In the genomic region with DNA sequence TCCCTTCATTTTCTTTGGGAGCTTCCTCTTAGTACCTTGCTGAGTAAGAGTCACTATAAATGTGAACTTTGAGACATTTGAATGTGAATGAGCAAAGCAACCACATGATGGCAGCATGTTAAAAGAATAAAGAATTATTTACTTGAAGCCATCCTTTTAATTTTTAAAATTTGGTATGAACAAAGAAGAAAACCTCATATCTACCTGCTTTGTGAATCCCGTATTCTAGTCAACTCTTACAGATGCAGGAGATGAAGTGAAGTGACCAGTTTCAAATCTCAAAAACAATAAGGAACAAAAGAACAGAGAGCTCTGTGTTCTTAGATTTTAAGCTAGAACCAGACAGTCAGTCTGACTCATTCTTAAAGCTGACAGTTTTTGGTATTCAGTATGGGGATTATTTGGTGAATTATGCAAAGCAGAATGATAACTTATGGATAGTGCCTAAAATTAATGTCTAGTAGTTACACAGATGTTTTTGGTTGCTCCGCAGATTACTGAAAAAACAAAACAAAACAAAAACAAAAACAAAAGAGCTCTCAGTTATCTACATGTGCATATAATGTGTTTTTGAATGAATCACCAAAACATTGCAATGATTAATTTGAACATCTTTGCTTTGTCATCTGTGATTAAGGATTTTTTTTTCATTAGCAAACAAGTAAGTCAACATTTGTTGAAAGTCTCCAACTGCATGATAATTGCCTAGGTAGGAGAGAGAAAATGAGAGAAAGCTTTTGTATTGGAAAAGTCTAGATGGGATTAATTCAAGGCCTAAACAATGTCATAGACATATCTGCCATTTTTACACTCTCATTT, we compare ENCODE assay signal across 8 cellular contexts. TPM values are rescaled to one million over a fixed set of nuclear protein-coding genes. Genes with fewer than 3 reads are reported as not detected.
DNase-seq lines count a peak whose midpoint lies in the region; ATAC-seq and TF ChIP-seq lines count a peak whose summit lies in the region.

No MANE protein-coding gene starts in this region.

- H3K27ac ChIP-seq in testis, result no peak overlapping the region

- peak; percentile 63 for ATAC-seq in GM19035 (IDR thresholded peaks at IDR 0.05; ENCODE audit: unreplicated experiment)
- no peak for ATAC-seq in GM18870 (IDR thresholded peaks at IDR 0.05; ENCODE audit: unreplicated experiment)

- peak overlapping the region; percentile 41 for H2AFZ ChIP-seq in neuron (ENCODE audit: low read depth, low read length)

- intact Hi-C loops in testis (cut with DNase I; ENCODE audit: low total_unique reads), result no loop called here

- H3K36me3 ChIP-seq in neuron (ENCODE audit: insufficient read depth, low read length) (no peaks in the 10 kb centered on the region), testis (ENCODE audit: low read depth, missing control alignments) (no peaks in the 10 kb centered on the region)

- H3K4me1 ChIP-seq in neuron (ENCODE audit: insufficient read depth, low read length), result no peaks in the 10 kb centered on the region
- no peaks in the 10 kb centered on the region for H3K4me1 ChIP-seq in testis

- WGBS in testis, 2 donors, result 53 to 64% methylated on average over 2 of the region's 2 CpGs

- DNase-seq in CD1c-positive myeloid dendritic cell (ENCODE audit: extremely low spot score) (peak; percentile 3), NCI-H1436 treated with DMSO at 0.1 percent for 48 hours (lab: John Stamatoyannopoulos, UW) (peak; percentile 46), cerebellum (ENCODE audit: low spot score) (peak; percentile 32), DMS79 treated with DMSO at 0.1 percent for 48 hours (lab: John Stamatoyannopoulos, UW) (no peak), testis (no peak)

- TF ChIP-seq POLR2A in testis (IDR thresholded peaks at IDR 0.05), result no peak

- no peaks in the 10 kb centered on the region for H3K27me3 ChIP-seq in neuron (ENCODE audit: insufficient read depth, low read length)
- H3K27me3 ChIP-seq in testis, result no peaks in the 10 kb centered on the region

- no peak overlapping the region for H3K4me3 ChIP-seq in neuron (ENCODE audit: low read length)
- H3K4me3 ChIP-seq in testis, result no peak overlapping the region

- H3K9me3 ChIP-seq in neuron (ENCODE audit: low read length) (no peaks in the 10 kb centered on the region), testis (no peaks in the 10 kb centered on the region)

- peak in 1 of 3 experiments; percentile 23 for TF ChIP-seq CTCF in testis (IDR thresholded peaks at IDR 0.05)

RNA-seq across cellular contexts. Expression of a gene that starts 48.2 kb away (rescaled TPM):
- total RNA-seq in cerebellum (121 TPM), testis (10 to 100 TPM; 73.0 to 91.5 TPM)
- polyA plus RNA-seq in testis (ENCODE audit: insufficient read depth, low read depth, low replicate concordance), result 260 TPM

RNA-seq across cellular contexts. Expression of a gene that starts 51.9 kb away (rescaled TPM):
- total RNA-seq in cerebellum (69.6 TPM), testis (10 to 100 TPM; 19.9 to 22.4 TPM)
- polyA plus RNA-seq in testis (ENCODE audit: insufficient read depth, low read depth, low replicate concordance), result 7.7 TPM

Comparison
In these comparisons a context has a peak if more than half of its experiments do, and no peak if none do; other contexts are left out.
1. DNase-seq: peak in CD1c-positive myeloid dendritic cell (single experiment), NCI-H1436 treated with DMSO at 0.1 percent for 48 hours (single experiment) and cerebellum (single experiment); none in DMS79 treated with DMSO at 0.1 percent for 48 hours (single experiment) and testis (single experiment).